16 cellular contexts compared by ENCODE assay signal in genomic region chr9:75448281-75448680, GRCh38.
DNase-seq lines count a peak whose midpoint lies in the region; ATAC-seq and TF ChIP-seq lines count a peak whose summit lies in the region.
"Had no signal": no experiment of that assay in that cellular context is flagged by ENCODE, and none has a peak within 500 bp of the region (broad histone marks: within the 10 kb centered on the region; RNA-seq: fewer than 3 reads in every experiment).

No MANE protein-coding gene starts in this region.

- ATAC-seq in upper lobe of right lung (peak; percentile 10), GM18907 (IDR thresholded peaks at IDR 0.05; ENCODE audit: unreplicated experiment) (no peak)
- ATAC-seq in activated CD8-positive, alpha-beta T cell treated with anti-CD3 and anti-CD28 coated beads, Interleukin-2, amount 10 ng/mL, durations not matched to agents 7 days and 5 days, result no peak

- H3K27ac ChIP-seq in SK-N-MC (peak overlapping the region; percentile 84), upper lobe of right lung (no peak overlapping the region)
- H3K27ac ChIP-seq: hepatocyte, psoas muscle had no signal

- CTCF ChIA-PET in activated CD8-positive, alpha-beta T cell treated with anti-CD3 and anti-CD28 coated beads, Interleukin-2, amount 10 ng/mL, durations not matched to agents 7 days and 5 days (lab: Charles Lee), result no interaction called here

- no peak for DNase-seq in SK-N-MC (ENCODE audit: low read depth, low spot score)
- peak; percentile 3 for DNase-seq in fibroblast of villous mesenchyme (ENCODE audit: low read depth)
- DNase-seq in upper lobe of right lung, result no peak
- no peak for DNase-seq in GM13976 (ENCODE audit: low spot score)
- no peak for DNase-seq in activated CD8-positive, alpha-beta T cell treated with anti-CD3 and anti-CD28 coated beads, Interleukin-2, amount 10 ng/mL, durations not matched to agents 7 days and 5 days
- DNase-seq: dorsolateral prefrontal cortex, esophagus squamous epithelium, Karpas-422, kidney glomerular epithelial cell, NCI-H1417 treated with DMSO at 0.1 percent for 48 hours, NCI-H2227 treated with DMSO at 0.1 percent for 48 hours, psoas muscle had no signal

- H3K9me3 Mint-ChIP-seq in nephron, result peaks cover 11% of the 10 kb centered on the region
- H3K9me3 Mint-ChIP-seq in activated CD8-positive, alpha-beta T cell treated with anti-CD3 and anti-CD28 coated beads, Interleukin-2, amount 10 ng/mL, durations not matched to agents 7 days and 5 days (ENCODE audit: insufficient read depth), result no peaks in the 10 kb centered on the region

- TF ChIP-seq CTCF in fibroblast of villous mesenchyme (IDR thresholded peaks at IDR 0.05; ENCODE audit: insufficient read depth, low read depth, low read length) (no peak), nephron (IDR thresholded peaks at IDR 0.05; ENCODE audit: unreplicated experiment in 3 of 3) (no peak), upper lobe of right lung (IDR thresholded peaks at IDR 0.05) (no peak), GM13976 (IDR thresholded peaks at IDR 0.05; ENCODE audit: borderline replicate concordance, control extremely low read depth, extremely low read depth, insufficient read depth, missing control alignments) (no peak)

- H3K36me3 ChIP-seq in SK-N-MC (ENCODE audit: insufficient read depth, low read length) (no peaks in the 10 kb centered on the region), upper lobe of right lung (no peaks in the 10 kb centered on the region)
- H3K36me3 ChIP-seq: esophagus squamous epithelium had no signal

- H3K27me3 ChIP-seq in upper lobe of right lung, result no peaks in the 10 kb centered on the region
- H3K27me3 ChIP-seq: dorsolateral prefrontal cortex, esophagus squamous epithelium, hepatocyte had no signal

- peaks cover 16% of the 10 kb centered on the region for H3K4me1 ChIP-seq in upper lobe of right lung
- H3K4me1 ChIP-seq: psoas muscle had no signal

- in situ Hi-C loops in GM13976 (cut with MboI; ENCODE audit: low sequenced_read_pairs, unreplicated experiment), result no loop called here

- H3K27me3 Mint-ChIP-seq in nephron (ENCODE audit: low read depth), result peaks cover 54% of the 10 kb centered on the region
- no peaks in the 10 kb centered on the region for H3K27me3 Mint-ChIP-seq in activated CD8-positive, alpha-beta T cell treated with anti-CD3 and anti-CD28 coated beads, Interleukin-2, amount 10 ng/mL, durations not matched to agents 7 days and 5 days (ENCODE audit: low read depth)

- H3K36me3 Mint-ChIP-seq in nephron (ENCODE audit: low read depth), result no peaks in the 10 kb centered on the region
- H3K36me3 Mint-ChIP-seq in activated CD8-positive, alpha-beta T cell treated with anti-CD3 and anti-CD28 coated beads, Interleukin-2, amount 10 ng/mL, durations not matched to agents 7 days and 5 days (ENCODE audit: low read depth), result no peaks in the 10 kb centered on the region
- H3K36me3 Mint-ChIP-seq: brain had no signal

- POLR2A ChIA-PET in activated CD8-positive, alpha-beta T cell treated with anti-CD3 and anti-CD28 coated beads, Interleukin-2, amount 10 ng/mL, durations not matched to agents 7 days and 5 days (lab: Charles Lee), result no interaction called here

- intact Hi-C loops in upper lobe of right lung (cut with DNase I), result no loop called here

- peak overlapping the region in 2 of 3 experiments; percentile 24 to 25 for H3K27ac Mint-ChIP-seq in nephron
- H3K27ac Mint-ChIP-seq in activated CD8-positive, alpha-beta T cell treated with anti-CD3 and anti-CD28 coated beads, Interleukin-2, amount 10 ng/mL, durations not matched to agents 7 days and 5 days, result no peak overlapping the region

- no peak overlapping the region for H3K4me3 Mint-ChIP-seq in nephron
- no peak overlapping the region for H3K4me3 Mint-ChIP-seq in activated CD8-positive, alpha-beta T cell treated with anti-CD3 and anti-CD28 coated beads, Interleukin-2, amount 10 ng/mL, durations not matched to agents 7 days and 5 days
- H3K4me3 Mint-ChIP-seq: brain had no signal

- H3K9ac ChIP-seq in SK-N-MC (ENCODE audit: insufficient read length), result peak overlapping the region; percentile 4

- H3K4me3 ChIP-seq in SK-N-MC (no peak overlapping the region), fibroblast of villous mesenchyme (ENCODE audit: low read depth, low read length) (no peak overlapping the region), upper lobe of right lung (no peak overlapping the region)
- H3K4me3 ChIP-seq: dorsolateral prefrontal cortex, esophagus squamous epithelium, hepatocyte, psoas muscle had no signal

- H3K4me1 Mint-ChIP-seq in nephron, result peaks cover 39% of the 10 kb centered on the region
- no peaks in the 10 kb centered on the region for H3K4me1 Mint-ChIP-seq in activated CD8-positive, alpha-beta T cell treated with anti-CD3 and anti-CD28 coated beads, Interleukin-2, amount 10 ng/mL, durations not matched to agents 7 days and 5 days (ENCODE audit: low read depth)

- H3K9me3 ChIP-seq in SK-N-MC (ENCODE audit: low read depth, low read length) (no peaks in the 10 kb centered on the region), upper lobe of right lung (no peaks in the 10 kb centered on the region)
- H3K9me3 ChIP-seq: esophagus squamous epithelium, psoas muscle had no signal
